ENCODE assay signal across 8 cellular contexts in the genomic region with DNA sequence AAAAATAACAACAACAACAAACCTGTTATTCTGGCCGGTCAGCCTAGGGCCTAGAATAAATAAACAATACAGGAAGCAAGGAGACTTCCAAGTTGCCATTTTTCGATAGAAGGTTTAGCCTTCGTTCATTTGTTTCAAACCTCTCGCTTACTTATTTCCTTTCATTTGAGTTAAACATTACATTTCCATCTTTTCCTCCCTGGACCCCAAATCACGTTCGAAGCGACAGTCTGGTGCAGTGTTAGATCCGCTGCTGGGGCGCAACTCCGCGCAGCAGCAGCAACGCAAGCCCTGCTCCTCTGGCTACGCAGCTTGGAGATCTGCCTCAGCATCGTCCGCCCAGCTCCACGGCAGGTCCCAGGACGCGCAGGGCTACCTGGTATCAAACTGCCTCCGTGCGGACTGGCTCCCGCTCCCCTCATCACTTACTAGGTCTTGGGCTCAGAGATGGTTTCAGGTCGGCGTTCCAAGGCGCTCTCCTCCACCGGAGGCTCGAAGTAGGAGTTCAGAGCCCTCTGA. TPM values are rescaled to one million over a fixed set of nuclear protein-coding genes. Genes with fewer than 3 reads are reported as not detected.
A peak's percentile ranks its signal among the peaks of the same experiment; 100 is the strongest.
DNase-seq lines count a peak whose midpoint lies in the region; ATAC-seq and TF ChIP-seq lines count a peak whose summit lies in the region.

No MANE protein-coding gene starts in this region.

- CTCF ChIA-PET in IMR-90 (lab: Yijun Ruan, JAX), result interaction anchor here (0.6 to 1.0 kb wide), 3 partner anchors 23 to 83 kb away, joined by 3 read pairs; no protein-coding TSS in a partner anchor
- CTCF ChIA-PET in activated CD8-positive, alpha-beta T cell treated with anti-CD3 and anti-CD28 coated beads, Interleukin-2, amount 10 ng/mL, durations not matched to agents 7 days and 5 days (lab: Charles Lee), result interaction anchor here (0.9 to 3.2 kb wide), 17 partner anchors 8 to 473 kb away, joined by 3 to 25 read pairs (median 4); partner anchors contain the start of genes C6orf62 and KIAA0319

- H3K9ac ChIP-seq in ES-I3 (ENCODE audit: low read depth, low read length) (peak overlapping the region; percentile 95), IMR-90 (ENCODE audit: low read depth, low read length) (peak overlapping the region; percentile 93), fibroblast of lung (ENCODE audit: insufficient read depth, low read length) (peak overlapping the region; percentile 84)

- peak overlapping the region; percentile 99 for H3K23ac ChIP-seq in IMR-90 (ENCODE audit: low read depth, low read length)

- H4K5ac ChIP-seq in IMR-90 (ENCODE audit: low read depth, low read length), result peak overlapping the region; percentile 93

- peak overlapping the region; percentile 80 for H3K18ac ChIP-seq in IMR-90 (ENCODE audit: low read depth, low read length)

- H3K27ac ChIP-seq in IMR-90 (ENCODE audit: insufficient read depth, low read length) (peak overlapping the region; percentile 91), fibroblast of lung (ENCODE audit: insufficient read depth, low read length) (peak overlapping the region; percentile 89), upper lobe of right lung (peak overlapping the region; percentile 91)

- H3K4me2 ChIP-seq in IMR-90 (ENCODE audit: low read depth, low read length) (peak overlapping the region; percentile 78), fibroblast of lung (ENCODE audit: extremely low read depth, insufficient read depth, low read length) (peak overlapping the region; percentile 67)

- H3K27ac Mint-ChIP-seq in activated CD8-positive, alpha-beta T cell treated with anti-CD3 and anti-CD28 coated beads, Interleukin-2, amount 10 ng/mL, durations not matched to agents 7 days and 5 days, result peak overlapping the region; percentile 100
- peak overlapping the region; percentile 94 to 100 for H3K27ac Mint-ChIP-seq in natural killer cell treated with Interleukin-12 subunit alpha and Interleukin-12 subunit beta and Interleukin-15 and Interleukin-18, amount 100 ng/mL, for 72 hours

- H4K20me1 ChIP-seq in IMR-90 (ENCODE audit: insufficient read depth, low read length) (no peaks in the 10 kb centered on the region), fibroblast of lung (ENCODE audit: control insufficient read depth, extremely low read depth, insufficient read depth, low read length) (no peaks in the 10 kb centered on the region)

- intact Hi-C loops in IMR-90 (cut with micrococcal nuclease), result no loop called here
- intact Hi-C loops in upper lobe of right lung (cut with DNase I), result no loop called here

- H3K9me3 ChIP-seq in ES-I3 (ENCODE audit: control insufficient read depth, insufficient read depth, low read length) (0 out of 2 replicates have a peak, but pooled peaks cover 5% of the 10 kb centered on the region), IMR-90 (ENCODE audit: control insufficient read depth, insufficient read depth, low read length) (no peaks in the 10 kb centered on the region), fibroblast of lung (ENCODE audit: control insufficient read depth, insufficient read depth, low read depth, low read length) (no peaks in the 10 kb centered on the region), upper lobe of right lung (no peaks in the 10 kb centered on the region)

- peak overlapping the region; percentile 96 for H3K4ac ChIP-seq in IMR-90 (ENCODE audit: low read depth, low read length)

- WGBS in IMR-90 (ENCODE audit: extremely low coverage in 2 of 2, insufficient read length in 1 of 2), 2 experiments, result 0% methylated on average over 12 of the region's 26 CpGs; no CpG with 5 or more reads in 1 of the 2 experiments

- no peak for TF ChIP-seq RAD21 in IMR-90 (IDR thresholded peaks at IDR 0.05; ENCODE audit: low read length)

- peak overlapping the region; percentile 81 for H3K4me3 ChIP-seq in IMR-90 (ENCODE audit: insufficient read depth, low read depth, low read length)
- H3K4me3 ChIP-seq in fibroblast of lung (replicated peaks in 1 of 4; ENCODE audit: control extremely low read depth in 1 of 4, insufficient read depth in 1 of 4, low read depth in 3 of 4, low read length in 4 of 4), result peak overlapping the region; percentile 79 to 97 (median 86)
- peak overlapping the region; percentile 84 for H3K4me3 ChIP-seq in upper lobe of right lung

- peak overlapping the region; percentile 98 for H4K91ac ChIP-seq in IMR-90 (ENCODE audit: insufficient read depth, low read depth, low read length)

- peaks cover 17% of the 10 kb centered on the region for H3K79me2 ChIP-seq in fibroblast of lung (ENCODE audit: control insufficient read depth, insufficient read depth, low read length)

- H3K36me3 ChIP-seq in ES-I3 (ENCODE audit: insufficient read depth, low read length) (peaks cover 17% of the 10 kb centered on the region; the same call in 1 of the 2 replicates), IMR-90 (ENCODE audit: control insufficient read depth, insufficient read depth, low read length) (peaks cover 8% of the 10 kb centered on the region), fibroblast of lung (ENCODE audit: control insufficient read depth, insufficient read depth, low read length) (no peaks in the 10 kb centered on the region), upper lobe of right lung (peaks cover 24% of the 10 kb centered on the region)

- H2BK15ac ChIP-seq in IMR-90 (ENCODE audit: low read depth, low read length), result peak overlapping the region; percentile 69; the same call in 2 of the 3 replicates

- dilution Hi-C loops in IMR-90 (cut with HindIII; ENCODE audit: low sequenced_read_pairs, unreplicated experiment), result no loop called here

- in situ Hi-C loops in IMR-90 (cut with MboI; ENCODE audit: low sequenced_read_pairs), result no loop called here

- H4K8ac ChIP-seq in IMR-90 (ENCODE audit: low read depth in 2 of 2, low read length in 2 of 2), result peak overlapping the region; percentile 89 to 98

- H2AFZ ChIP-seq in IMR-90 (replicated peaks; ENCODE audit: low read length, poor library complexity) (peak overlapping the region; percentile 100), fibroblast of lung (ENCODE audit: low read length) (peak overlapping the region; percentile 99)

- TF ChIP-seq CTCF in IMR-90 (conservative IDR thresholded peaks at IDR 0.05; ENCODE audit: low read depth, low read length) (no peak), fibroblast of lung (conservative IDR thresholded peaks at IDR 0.05 in 1 of 2, IDR thresholded peaks at IDR 0.05 in 1 of 2; ENCODE audit: low read depth in 1 of 2, low read length in 2 of 2) (peak in 1 of 2 donors; percentile 8), upper lobe of right lung (IDR thresholded peaks at IDR 0.05) (no peak)

- peak overlapping the region; percentile 91 for H2AK9ac ChIP-seq in IMR-90 (replicated peaks; ENCODE audit: low read depth, low read length, poor library complexity)

- H2BK120ac ChIP-seq in IMR-90 (ENCODE audit: low read depth, low read length), result peak overlapping the region; percentile 84

- peak overlapping the region; percentile 91 for H2BK5ac ChIP-seq in IMR-90 (ENCODE audit: low read depth, low read length, poor library complexity, severe bottlenecking)

- no peaks in the 10 kb centered on the region for H3K27me3 ChIP-seq in IMR-90 (ENCODE audit: control insufficient read depth, insufficient read depth, low read length)
- H3K27me3 ChIP-seq in fibroblast of lung (ENCODE audit: control insufficient read depth, insufficient read depth, low read length), result no peaks in the 10 kb centered on the region
- H3K27me3 ChIP-seq in upper lobe of right lung, result no peaks in the 10 kb centered on the region

- H3K14ac ChIP-seq in IMR-90 (replicated peaks; ENCODE audit: low read depth, low read length), result peak overlapping the region; percentile 98

- H3K9me1 ChIP-seq in IMR-90 (ENCODE audit: insufficient read depth, low read length), result no peaks in the 10 kb centered on the region; the same call in 1 of the 2 replicates

- 0 out of 2 replicates have a peak overlapping the region, but pooled peaks have one; percentile 2 for H2BK20ac ChIP-seq in IMR-90 (ENCODE audit: low read depth, low read length)

- POLR2A ChIA-PET in IMR-90 (lab: Charles Lee; ENCODE audit: unreplicated experiment), result no interaction called here
- POLR2A ChIA-PET in activated CD8-positive, alpha-beta T cell treated with anti-CD3 and anti-CD28 coated beads, Interleukin-2, amount 10 ng/mL, durations not matched to agents 7 days and 5 days (lab: Charles Lee), result interaction anchor here (0.6 to 2.9 kb wide), 10 partner anchors 11 to 470 kb away, joined by 3 to 17 read pairs (median 4); partner anchors contain the start of genes C6orf62 and KIAA0319

- H3K4me3 Mint-ChIP-seq in activated CD8-positive, alpha-beta T cell treated with anti-CD3 and anti-CD28 coated beads, Interleukin-2, amount 10 ng/mL, durations not matched to agents 7 days and 5 days, result peak overlapping the region; percentile 98
- H3K4me3 Mint-ChIP-seq in natural killer cell treated with Interleukin-12 subunit alpha and Interleukin-12 subunit beta and Interleukin-15 and Interleukin-18, amount 100 ng/mL, for 72 hours, result peak overlapping the region; percentile 97

- TSS peak; percentile 51 for BruUV-seq in IMR-90 (replicated peaks; lab: Mats Ljungman, UMichigan)

- H3K4me1 Mint-ChIP-seq in activated CD8-positive, alpha-beta T cell treated with anti-CD3 and anti-CD28 coated beads, Interleukin-2, amount 10 ng/mL, durations not matched to agents 7 days and 5 days (ENCODE audit: low read depth), result peaks cover 45% of the 10 kb centered on the region
- peaks cover 48 to 62% of the 10 kb centered on the region in 2 donors for H3K4me1 Mint-ChIP-seq in natural killer cell treated with Interleukin-12 subunit alpha and Interleukin-12 subunit beta and Interleukin-15 and Interleukin-18, amount 100 ng/mL, for 72 hours (ENCODE audit: low read depth in 2 of 2)

- H3K79me1 ChIP-seq in IMR-90 (ENCODE audit: low read depth in 1 of 2, low read length in 2 of 2), result peaks cover 16 to 56% of the 10 kb centered on the region in 2 experiments; a peak in 3 of 4 replicates

- TF ChIP-seq POLR2A in IMR-90 (IDR thresholded peaks at IDR 0.05; ENCODE audit: low read depth, low read length), result no peak

- peaks cover 63% of the 10 kb centered on the region for H3K36me3 Mint-ChIP-seq in activated CD8-positive, alpha-beta T cell treated with anti-CD3 and anti-CD28 coated beads, Interleukin-2, amount 10 ng/mL, durations not matched to agents 7 days and 5 days (ENCODE audit: low read depth)
- H3K36me3 Mint-ChIP-seq in natural killer cell treated with Interleukin-12 subunit alpha and Interleukin-12 subunit beta and Interleukin-15 and Interleukin-18, amount 100 ng/mL, for 72 hours, result peaks cover 30% of the 10 kb centered on the region

- ATAC-seq in GM21529 (IDR thresholded peaks at IDR 0.05; ENCODE audit: unreplicated experiment), result peak; percentile 39
- peak; percentile 31 for ATAC-seq in IMR-90 (ENCODE audit: low read depth)
- ATAC-seq in activated CD8-positive, alpha-beta T cell treated with anti-CD3 and anti-CD28 coated beads, Interleukin-2, amount 10 ng/mL, durations not matched to agents 7 days and 5 days, result peak; percentile 63
- ATAC-seq in natural killer cell treated with Interleukin-12 subunit alpha and Interleukin-12 subunit beta and Interleukin-15 and Interleukin-18, amount 100 ng/mL, for 72 hours, result peak; percentile 50 to 58
- ATAC-seq in upper lobe of right lung, result peak; percentile 55

- peak; percentile 35 for DNase-seq in IMR-90
- peak; percentile 64 for DNase-seq in activated CD8-positive, alpha-beta T cell treated with anti-CD3 and anti-CD28 coated beads, Interleukin-2, amount 10 ng/mL, durations not matched to agents 7 days and 5 days
- peak; percentile 24 to 49 for DNase-seq in fibroblast of lung (ENCODE audit: low read depth in 2 of 2)
- DNase-seq in natural killer cell treated with Interleukin-12 subunit alpha and Interleukin-12 subunit beta and Interleukin-15 and Interleukin-18, amount 100 ng/mL, for 72 hours (ENCODE audit: low spot score), result no peak
- peak; percentile 77 for DNase-seq in upper lobe of right lung
- no peak for DNase-seq in NCI-H2196 (lab: John Stamatoyannopoulos, UW; ENCODE audit: unreplicated experiment)

- peaks cover 20% of the 10 kb centered on the region for H3K9me3 Mint-ChIP-seq in activated CD8-positive, alpha-beta T cell treated with anti-CD3 and anti-CD28 coated beads, Interleukin-2, amount 10 ng/mL, durations not matched to agents 7 days and 5 days (ENCODE audit: insufficient read depth)
- H3K9me3 Mint-ChIP-seq in natural killer cell treated with Interleukin-12 subunit alpha and Interleukin-12 subunit beta and Interleukin-15 and Interleukin-18, amount 100 ng/mL, for 72 hours, result no peaks in the 10 kb centered on the region

- H3K4me1 ChIP-seq in ES-I3 (ENCODE audit: insufficient read depth, low read length) (no peaks in the 10 kb centered on the region), IMR-90 (ENCODE audit: control insufficient read depth, insufficient read depth, low read length) (peaks cover 2% of the 10 kb centered on the region; the same call in 1 of the 2 replicates), fibroblast of lung (ENCODE audit: control insufficient read depth, extremely low read depth, insufficient read depth, low read length) (peaks cover 6% of the 10 kb centered on the region), upper lobe of right lung (peaks cover 34% of the 10 kb centered on the region)

- peak overlapping the region; percentile 92 for H3K56ac ChIP-seq in IMR-90 (ENCODE audit: extremely low read depth, insufficient read depth, low read length)

- no peaks in the 10 kb centered on the region for H3K27me3 Mint-ChIP-seq in activated CD8-positive, alpha-beta T cell treated with anti-CD3 and anti-CD28 coated beads, Interleukin-2, amount 10 ng/mL, durations not matched to agents 7 days and 5 days (ENCODE audit: low read depth)
- H3K27me3 Mint-ChIP-seq in natural killer cell treated with Interleukin-12 subunit alpha and Interleukin-12 subunit beta and Interleukin-15 and Interleukin-18, amount 100 ng/mL, for 72 hours, result no peaks in the 10 kb centered on the region

- H2AK5ac ChIP-seq in IMR-90 (ENCODE audit: low read depth, low read length), result peak overlapping the region; percentile 86

RNA-seq across cellular contexts. Expression of gene TDP2, which starts 0.5 kb away (rescaled TPM):
- total RNA-seq in IMR-90 (2012; rRNA removed) (13.6 and 25.8 TPM in 2 replicates), fibroblast of lung (29.0 and 37.5 TPM in 2 replicates), upper lobe of right lung (42.3 TPM)
- polyA plus RNA-seq in IMR-90 (2012; rRNA removed) (18.2 and 22.8 TPM in 2 replicates), fibroblast of lung (32.5 and 33.2 TPM in 2 replicates)
- polyA plus RNA-seq in IMR-90 (2012; cell fraction: cytosol; rRNA removed), result 5.7 and 7.1 TPM in 2 replicates
- 4.0 and 19.0 TPM in 2 replicates for polyA plus RNA-seq in IMR-90 (2012; cell fraction: nucleus; rRNA removed; ENCODE audit: low replicate concordance)
- total RNA-seq in activated CD8-positive, alpha-beta T cell treated with anti-CD3 and anti-CD28 coated beads, Interleukin-2, amount 10 ng/mL, durations not matched to agents 7 days and 5 days, result 10 to 100 TPM; 43.0 to 44.0 TPM
- polyA plus RNA-seq in fibroblast of lung (2012), result 27.5 and 30.0 TPM in 2 replicates
- 2.3 and 4.7 TPM in 2 replicates for polyA minus RNA-seq in fibroblast of lung (ENCODE audit: low replicate concordance)
- total RNA-seq in natural killer cell treated with Interleukin-12 subunit alpha and Interleukin-12 subunit beta and Interleukin-15 and Interleukin-18, amount 100 ng/mL, for 72 hours, result 10 to 100 TPM; 48.1 to 48.4 TPM

RNA-seq across cellular contexts. Expression of gene ACOT13, which starts 0.7 kb away (rescaled TPM):
- total RNA-seq in IMR-90 (2012; rRNA removed) (3.6 and 8.1 TPM in 2 replicates), fibroblast of lung (7.7 and 12.2 TPM in 2 replicates), upper lobe of right lung (28.1 TPM)
- polyA plus RNA-seq in IMR-90 (2012; rRNA removed) (21.2 and 25.7 TPM in 2 replicates), fibroblast of lung (23.7 and 26.4 TPM in 2 replicates)
- 2.2 and 4.6 TPM in 2 replicates for polyA plus RNA-seq in IMR-90 (2012; cell fraction: cytosol; rRNA removed)
- polyA plus RNA-seq in IMR-90 (2012; cell fraction: nucleus; rRNA removed; ENCODE audit: low replicate concordance), result 0.85 and 6.9 TPM in 2 replicates
- total RNA-seq in activated CD8-positive, alpha-beta T cell treated with anti-CD3 and anti-CD28 coated beads, Interleukin-2, amount 10 ng/mL, durations not matched to agents 7 days and 5 days, result 10 to 100 TPM; 21.3 to 22.6 TPM
- 24.9 and 26.4 TPM in 2 replicates for polyA plus RNA-seq in fibroblast of lung (2012)
- 1.3 and 2.5 TPM in 2 replicates for polyA minus RNA-seq in fibroblast of lung (ENCODE audit: low replicate concordance)
- total RNA-seq in natural killer cell treated with Interleukin-12 subunit alpha and Interleukin-12 subunit beta and Interleukin-15 and Interleukin-18, amount 100 ng/mL, for 72 hours, result 10 to 100 TPM; 10.2 to 20.1 TPM

RNA-seq across cellular contexts. Expression of gene KIAA0319, which starts 20.2 kb away (rescaled TPM):
- total RNA-seq in IMR-90 (2012; rRNA removed), result not detected in 2 replicates
- not detected in 2 replicates for polyA plus RNA-seq in IMR-90 (2012; rRNA removed)
- not detected in 2 replicates for polyA plus RNA-seq in IMR-90 (2012; cell fraction: cytosol; rRNA removed)
- polyA plus RNA-seq in IMR-90 (2012; cell fraction: nucleus; rRNA removed; ENCODE audit: low replicate concordance), result not detected in 2 replicates
- total RNA-seq in activated CD8-positive, alpha-beta T cell treated with anti-CD3 and anti-CD28 coated beads, Interleukin-2, amount 10 ng/mL, durations not matched to agents 7 days and 5 days, result under 1 TPM in 1 of 2 experiments, not detected in 1; 0.10 TPM
- under 0.01 TPM in 2 replicates for total RNA-seq in fibroblast of lung
- polyA plus RNA-seq in fibroblast of lung, result 0.01 and 0.08 TPM in 2 replicates
- polyA plus RNA-seq in fibroblast of lung (2012), result 0.03 TPM in 1 of 2 replicates, not detected in the other
- polyA minus RNA-seq in fibroblast of lung (ENCODE audit: low replicate concordance), result not detected in 2 replicates
- total RNA-seq in natural killer cell treated with Interleukin-12 subunit alpha and Interleukin-12 subunit beta and Interleukin-15 and Interleukin-18, amount 100 ng/mL, for 72 hours, result under 1 TPM in 1 of 2 donors, not detected in 1; 0.07 TPM
- total RNA-seq in upper lobe of right lung, result 1.1 TPM

RNA-seq across cellular contexts. Expression of gene C6orf62, which starts 52.8 kb away (rescaled TPM):
- total RNA-seq in IMR-90 (2012; rRNA removed), result 50.7 and 65.3 TPM in 2 replicates
- 37.4 and 47.5 TPM in 2 replicates for polyA plus RNA-seq in IMR-90 (2012; rRNA removed)
- 13.9 and 19.9 TPM in 2 replicates for polyA plus RNA-seq in IMR-90 (2012; cell fraction: cytosol; rRNA removed)
- polyA plus RNA-seq in IMR-90 (2012; cell fraction: nucleus; rRNA removed; ENCODE audit: low replicate concordance), result 15.9 and 35.5 TPM in 2 replicates
- 100 to 1,000 TPM; 121 to 128 TPM for total RNA-seq in activated CD8-positive, alpha-beta T cell treated with anti-CD3 and anti-CD28 coated beads, Interleukin-2, amount 10 ng/mL, durations not matched to agents 7 days and 5 days
- 72.9 and 103 TPM in 2 replicates for total RNA-seq in fibroblast of lung
- polyA plus RNA-seq in fibroblast of lung, result 120 and 147 TPM in 2 replicates
- 68.0 and 80.7 TPM in 2 replicates for polyA plus RNA-seq in fibroblast of lung (2012)
- polyA minus RNA-seq in fibroblast of lung (ENCODE audit: low replicate concordance), result 32.8 and 35.4 TPM in 2 replicates
- 100 to 1,000 TPM; 119 to 127 TPM for total RNA-seq in natural killer cell treated with Interleukin-12 subunit alpha and Interleukin-12 subunit beta and Interleukin-15 and Interleukin-18, amount 100 ng/mL, for 72 hours
- 120 TPM for total RNA-seq in upper lobe of right lung

Comparison
In these comparisons a context has a peak if more than half of its experiments do, and no peak if none do; other contexts are left out.
1. DNase-seq: peak in IMR-90 (single experiment), activated CD8-positive, alpha-beta T cell treated with anti-CD3 and anti-CD28 coated beads, Interleukin-2, amount 10 ng/mL, durations not matched to agents 7 days and 5 days (single experiment), fibroblast of lung (2 of 2) and upper lobe of right lung (single experiment); none in natural killer cell treated with Interleukin-12 subunit alpha and Interleukin-12 subunit beta and Interleukin-15 and Interleukin-18, amount 100 ng/mL, for 72 hours (single experiment) and NCI-H2196 (single experiment).
2. Peak in every context shown above with its lines, with median percentiles within 50 percentile points of each other: H3K9ac ChIP-seq, ATAC-seq, H3K27ac ChIP-seq and H3K4me3 ChIP-seq.